In the genomic region with DNA sequence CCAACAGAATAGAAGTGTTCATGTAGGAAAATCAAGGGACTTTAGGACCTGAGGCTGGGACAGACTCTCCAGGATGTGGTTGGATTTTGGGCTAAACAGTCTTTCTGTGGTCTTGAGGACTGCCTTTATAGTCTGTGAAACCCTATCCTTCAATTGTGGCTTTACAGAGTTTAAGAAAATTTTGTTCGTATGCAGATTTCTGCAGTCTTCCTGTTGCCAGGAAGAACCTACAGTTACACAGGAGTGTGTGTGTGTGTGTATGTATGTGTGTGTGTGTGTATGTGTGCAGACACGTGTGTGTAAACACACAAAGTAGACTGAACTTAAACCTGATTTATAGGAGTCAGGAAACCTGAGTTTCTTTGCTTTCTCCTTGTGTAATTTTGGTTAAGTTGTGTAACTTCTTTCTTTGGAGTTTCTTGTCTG, we compare ENCODE assay signal across 7 cellular contexts. TPM values are rescaled to one million over a fixed set of nuclear protein-coding genes. Genes with fewer than 3 reads are reported as not detected.
A peak's percentile ranks its signal among the peaks of the same experiment; 100 is the strongest.
DNase-seq lines count a peak whose midpoint lies in the region; ATAC-seq and TF ChIP-seq lines count a peak whose summit lies in the region.

No MANE protein-coding gene starts in this region.

- no peak overlapping the region for H3K4me3 ChIP-seq in ovary
- no peak overlapping the region for H3K4me3 ChIP-seq in tibial artery

- H3K36me3 Mint-ChIP-seq in activated naive CD4-positive, alpha-beta T cell treated with anti-CD3 and anti-CD28 coated beads, Interleukin-2, amount 50 U/mL, for 72 hours = peaks cover 0 to 20% of the 10 kb centered on the region in 2 donors
- no peaks in the 10 kb centered on the region for H3K36me3 Mint-ChIP-seq in nephron (ENCODE audit: low read depth)

- H3K27ac Mint-ChIP-seq in activated naive CD4-positive, alpha-beta T cell treated with anti-CD3 and anti-CD28 coated beads, Interleukin-2, amount 50 U/mL, for 72 hours = peak overlapping the region; percentile 72 to 88
- peak overlapping the region in 2 of 3 experiments; percentile 1 to 44 for H3K27ac Mint-ChIP-seq in nephron

- no peak for TF ChIP-seq POLR2A in ovary (IDR thresholded peaks at IDR 0.05)

- TF ChIP-seq CTCF in nephron (IDR thresholded peaks at IDR 0.05; ENCODE audit: unreplicated experiment in 3 of 3) (no peak), ovary (IDR thresholded peaks at IDR 0.05) (no peak), tibial artery (IDR thresholded peaks at IDR 0.05) (no peak), omental fat pad (IDR thresholded peaks at IDR 0.05) (no peak)

- H3K4me1 Mint-ChIP-seq in nephron = peaks cover 50% of the 10 kb centered on the region

- H3K27me3 ChIP-seq in ovary = no peaks in the 10 kb centered on the region
- no peaks in the 10 kb centered on the region for H3K27me3 ChIP-seq in tibial artery

- H3K9me3 Mint-ChIP-seq in activated naive CD4-positive, alpha-beta T cell treated with anti-CD3 and anti-CD28 coated beads, Interleukin-2, amount 50 U/mL, for 72 hours = no peaks in the 10 kb centered on the region
- H3K9me3 Mint-ChIP-seq in nephron = no peaks in the 10 kb centered on the region

- DNase-seq in activated naive CD4-positive, alpha-beta T cell treated with anti-CD3 and anti-CD28 coated beads, Interleukin-2, amount 50 U/mL, for 72 hours (ENCODE audit: low spot score in 2 of 2) = no peak
- DNase-seq in ovary (no peak), tibial artery (no peak), omental fat pad (ENCODE audit: low spot score) (no peak)

- ATAC-seq in GM18870 (IDR thresholded peaks at IDR 0.05; ENCODE audit: unreplicated experiment) (peak; percentile 44), HG03378 (IDR thresholded peaks at IDR 0.05; ENCODE audit: unreplicated experiment) (peak; percentile 47), omental fat pad (ENCODE audit: low FRiP score) (no peak)
- peak; percentile 18 to 61 for ATAC-seq in activated naive CD4-positive, alpha-beta T cell treated with anti-CD3 and anti-CD28 coated beads, Interleukin-2, amount 50 U/mL, for 72 hours

- intact Hi-C loops in ovary (cut with DNase I) (no loop called here), tibial artery (cut with DNase I; ENCODE audit: low total_unique reads) (no loop called here)

- H3K4me3 Mint-ChIP-seq in nephron = no peak overlapping the region

- 15 to 29% (median 28%) methylated on average over 2 of the region's 2 CpGs for WGBS in ovary, 3 donors

- no peaks in the 10 kb centered on the region for H3K36me3 ChIP-seq in ovary
- H3K36me3 ChIP-seq in tibial artery = no peaks in the 10 kb centered on the region

- H3K9me3 ChIP-seq in ovary (no peaks in the 10 kb centered on the region), tibial artery (no peaks in the 10 kb centered on the region)

- H3K27me3 Mint-ChIP-seq in nephron (ENCODE audit: low read depth) = no peaks in the 10 kb centered on the region

- H3K27ac ChIP-seq in ovary (no peak overlapping the region), tibial artery (no peak overlapping the region)

- H3K4me1 ChIP-seq in ovary (ENCODE audit: insufficient read depth) (peaks cover 8% of the 10 kb centered on the region), tibial artery (peaks cover 0 to 75% (median 19%) of the 10 kb centered on the region in 4 donors)

- TF ChIP-seq EP300 in ovary (IDR thresholded peaks at IDR 0.05) = no peak

RNA-seq across cellular contexts. Expression of gene NEK7, which starts 22.8 kb away (rescaled TPM):
- 10 to 100 TPM; 45.5 to 60.1 TPM for total RNA-seq in activated naive CD4-positive, alpha-beta T cell treated with anti-CD3 and anti-CD28 coated beads, Interleukin-2, amount 50 U/mL, for 72 hours
- 10 to 100 TPM; 56.3 to 87.0 (median 61.7) TPM for total RNA-seq in ovary
- 10 to 100 TPM; 25.0 to 35.8 TPM for polyA plus RNA-seq in ovary
- total RNA-seq in omental fat pad = 100 to 1,000 TPM in 1 of 4 donors, 10 to 100 TPM in 3; 75.0 to 115 (median 89.9) TPM
